In the genomic region with DNA sequence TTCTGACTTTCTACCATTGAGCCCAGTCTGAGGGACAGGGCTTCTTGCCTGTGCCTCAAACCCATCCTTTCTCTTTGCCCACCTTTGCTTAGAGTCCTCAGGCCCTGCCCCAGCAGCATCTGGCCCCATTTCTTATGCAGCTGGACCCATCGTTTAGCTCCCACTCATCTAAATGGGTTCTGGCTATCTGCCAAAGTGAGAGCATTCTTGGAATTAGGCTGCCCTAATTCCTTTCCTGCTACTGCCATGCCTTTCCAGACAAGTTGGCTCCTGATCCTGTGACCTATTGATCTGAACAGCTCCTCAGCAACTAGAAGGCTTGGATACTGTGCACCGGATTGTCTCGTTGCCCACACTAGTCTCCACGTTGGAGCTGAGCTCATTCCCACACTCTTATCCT, we compare ENCODE assay signal across 21 cellular contexts. TPM values are rescaled to one million over a fixed set of nuclear protein-coding genes. Genes with fewer than 3 reads are reported as not detected.
DNase-seq lines count a peak whose midpoint lies in the region; ATAC-seq, FAIRE-seq and TF ChIP-seq lines count a peak whose summit lies in the region.
"Had no signal": no experiment of that assay in that cellular context is flagged by ENCODE, and none has a peak within 500 bp of the region (broad histone marks: within the 10 kb centered on the region; RNA-seq: fewer than 3 reads in every experiment).

No MANE protein-coding gene starts in this region.

- H3K4me3 ChIP-seq in bronchial epithelial cell (ENCODE audit: low read depth, low read length), result no peak overlapping the region
- H3K4me3 ChIP-seq in CD8-positive, alpha-beta T cell (ENCODE audit: low read depth, low read length), result no peak overlapping the region
- H3K4me3 ChIP-seq: cardiac muscle cell, GM12878, hepatocyte, left lung had no signal

- no peaks in the 10 kb centered on the region for H3K27me3 Mint-ChIP-seq in type B pancreatic cell
- no peaks in the 10 kb centered on the region for H3K27me3 Mint-ChIP-seq in CD8-positive, alpha-beta T cell (ENCODE audit: low read depth)
- H3K27me3 Mint-ChIP-seq: activated CD8-positive, alpha-beta T cell treated with anti-CD3 and anti-CD28 coated beads for 36 hours; natural killer cell treated with Interleukin-12 subunit alpha and Interleukin-12 subunit beta and Interleukin-15 and Interleukin-18, amount 100 ng/mL, for 72 hours had no signal

- H3K36me3 Mint-ChIP-seq in type B pancreatic cell, result peaks cover 3% of the 10 kb centered on the region
- peaks cover 5% of the 10 kb centered on the region for H3K36me3 Mint-ChIP-seq in CD8-positive, alpha-beta T cell

- no peaks in the 10 kb centered on the region for H3K36me3 ChIP-seq in bronchial epithelial cell (ENCODE audit: control insufficient read depth, insufficient read depth, low read length)
- H3K36me3 ChIP-seq in CD8-positive, alpha-beta T cell (ENCODE audit: insufficient read depth, low read length), result no peaks in the 10 kb centered on the region
- H3K36me3 ChIP-seq: cardiac muscle cell, left lung had no signal

- FAIRE-seq in bronchial epithelial cell (lab: Jason Lieb, UNC), result no peak
- FAIRE-seq: endometrium, GM12878, TTC549 had no signal

- TF ChIP-seq CTCF in bronchial epithelial cell (IDR thresholded peaks at IDR 0.05; ENCODE audit: insufficient read depth, low read length, severe bottlenecking) (no peak), type B pancreatic cell (conservative IDR thresholded peaks at IDR 0.05) (no peak)
- no peak for TF ChIP-seq CTCF in CD8-positive, alpha-beta T cell (IDR thresholded peaks at IDR 0.05)

- no peak overlapping the region for H3K27ac ChIP-seq in CD8-positive, alpha-beta T cell (ENCODE audit: low read depth, low read length)
- H3K27ac ChIP-seq: cardiac muscle cell, hepatocyte, left lung had no signal

- no peak for ATAC-seq in CD8-positive, alpha-beta T cell
- ATAC-seq: activated CD8-positive, alpha-beta T cell treated with anti-CD3 and anti-CD28 coated beads for 36 hours; GM12878; left lung; natural killer cell treated with Interleukin-12 subunit alpha and Interleukin-12 subunit beta and Interleukin-15 and Interleukin-18, amount 100 ng/mL, for 72 hours had no signal

- POLR2A ChIA-PET in CD8-positive, alpha-beta T cell (lab: Charles Lee), result interaction anchor here (1.2 kb wide), 1 partner anchor 23 kb away, joined by 3 read pairs; the partner anchor contains the start of genes DZANK1 and POLR3F

- no peaks in the 10 kb centered on the region for H3K9me3 Mint-ChIP-seq in type B pancreatic cell
- H3K9me3 Mint-ChIP-seq in CD8-positive, alpha-beta T cell, result no peaks in the 10 kb centered on the region
- H3K9me3 Mint-ChIP-seq: activated CD8-positive, alpha-beta T cell treated with anti-CD3 and anti-CD28 coated beads for 36 hours; natural killer cell treated with Interleukin-12 subunit alpha and Interleukin-12 subunit beta and Interleukin-15 and Interleukin-18, amount 100 ng/mL, for 72 hours had no signal

- no peaks in the 10 kb centered on the region for H3K4me1 ChIP-seq in CD8-positive, alpha-beta T cell (ENCODE audit: insufficient read depth, low read length)
- H3K4me1 ChIP-seq: left lung had no signal

- DNase-seq in SHP77 (lab: John Stamatoyannopoulos, UW) (peak; percentile 7 to 9), SHP77 treated with DMSO at 0.1 percent for 48 hours (lab: John Stamatoyannopoulos, UW) (no peak), NCI-H2227 treated with DMSO at 0.1 percent for 48 hours (lab: John Stamatoyannopoulos, UW) (peak; percentile 87), bronchial epithelial cell (ENCODE audit: low read depth) (peak; percentile 13), type B pancreatic cell (ENCODE audit: extremely low spot score, unreplicated experiment) (no peak), NCI-H187 (lab: John Stamatoyannopoulos, UW) (no peak), DMS53 treated with DMSO at 0.1 percent for 48 hours (lab: John Stamatoyannopoulos, UW; ENCODE audit: unreplicated experiment) (no peak)
- no peak for DNase-seq in CD8-positive, alpha-beta T cell
- DNase-seq: activated CD8-positive, alpha-beta T cell treated with anti-CD3 and anti-CD28 coated beads for 36 hours; activated effector memory CD4-positive, alpha-beta T cell treated with anti-CD3 and anti-CD28 coated beads, Interleukin-2, amount 50 U/mL, for 16 hours; DMS53; Kasumi-1; left lung; SIG-M5; stimulated activated CD4-positive, alpha-beta T cell treated with anti-CD3 and anti-CD28 coated beads, Interleukin-2, amount 100 ng/mL, for 48 hours had no signal

- intact Hi-C loops in CD8-positive, alpha-beta T cell (cut with DNase I, micrococcal nuclease), result no loop called here

- peak overlapping the region; percentile 13 for H3K27ac Mint-ChIP-seq in type B pancreatic cell
- no peak overlapping the region for H3K27ac Mint-ChIP-seq in CD8-positive, alpha-beta T cell
- H3K27ac Mint-ChIP-seq: activated CD8-positive, alpha-beta T cell treated with anti-CD3 and anti-CD28 coated beads for 36 hours; natural killer cell treated with Interleukin-12 subunit alpha and Interleukin-12 subunit beta and Interleukin-15 and Interleukin-18, amount 100 ng/mL, for 72 hours had no signal

- H3K4me3 Mint-ChIP-seq in type B pancreatic cell, result no peak overlapping the region
- no peak overlapping the region for H3K4me3 Mint-ChIP-seq in CD8-positive, alpha-beta T cell
- H3K4me3 Mint-ChIP-seq: activated CD8-positive, alpha-beta T cell treated with anti-CD3 and anti-CD28 coated beads for 36 hours; natural killer cell treated with Interleukin-12 subunit alpha and Interleukin-12 subunit beta and Interleukin-15 and Interleukin-18, amount 100 ng/mL, for 72 hours had no signal

- CTCF ChIA-PET in CD8-positive, alpha-beta T cell (lab: Charles Lee), result no interaction called here

- H3K27me3 ChIP-seq in bronchial epithelial cell (ENCODE audit: control insufficient read depth, insufficient read depth, low read length), result no peaks in the 10 kb centered on the region
- H3K27me3 ChIP-seq in CD8-positive, alpha-beta T cell (ENCODE audit: insufficient read depth, low read length), result no peaks in the 10 kb centered on the region
- H3K27me3 ChIP-seq: cardiac muscle cell, hepatocyte, left lung had no signal

- H3K4me1 Mint-ChIP-seq in type B pancreatic cell (ENCODE audit: unreplicated experiment), result peaks cover 11% of the 10 kb centered on the region
- H3K4me1 Mint-ChIP-seq in CD8-positive, alpha-beta T cell (ENCODE audit: low read depth), result no peaks in the 10 kb centered on the region

- no peaks in the 10 kb centered on the region for H3K9me3 ChIP-seq in CD8-positive, alpha-beta T cell (ENCODE audit: low read length)
- H3K9me3 ChIP-seq: left lung had no signal

RNA-seq across cellular contexts. Expression of gene DZANK1, which starts 23.0 kb away (rescaled TPM):
- total RNA-seq in bronchial epithelial cell (0.26 and 0.64 TPM in 2 replicates), type B pancreatic cell (ENCODE audit: low replicate concordance) (3.3 and 6.5 TPM in 2 replicates)
- total RNA-seq in CD8-positive, alpha-beta T cell, result 1 to 10 TPM; 2.0 to 2.3 TPM

RNA-seq across cellular contexts. Expression of gene POLR3F, which starts 23.3 kb away (rescaled TPM):
- total RNA-seq in bronchial epithelial cell (6.3 and 9.1 TPM in 2 replicates), type B pancreatic cell (ENCODE audit: low replicate concordance) (8.5 and 10.7 TPM in 2 replicates)
- total RNA-seq in CD8-positive, alpha-beta T cell, result 10 to 100 TPM; 11.5 TPM

RNA-seq across cellular contexts. Expression of gene RBBP9, which starts 53.2 kb away (rescaled TPM):
- total RNA-seq in bronchial epithelial cell (12.0 and 18.2 TPM in 2 replicates), type B pancreatic cell (ENCODE audit: low replicate concordance) (14.0 and 20.7 TPM in 2 replicates)
- 1 to 10 TPM; 2.1 to 2.3 TPM for total RNA-seq in CD8-positive, alpha-beta T cell

Comparison
In these comparisons a context has a peak if more than half of its experiments do, and no peak if none do; other contexts are left out.
1. DNase-seq: peak in SHP77 (2 of 2), NCI-H2227 treated with DMSO at 0.1 percent for 48 hours (single experiment) and bronchial epithelial cell (single experiment); none in SHP77 treated with DMSO at 0.1 percent for 48 hours (single experiment), type B pancreatic cell (single experiment), NCI-H187 (0 of 2), CD8-positive, alpha-beta T cell (0 of 7) and DMS53 treated with DMSO at 0.1 percent for 48 hours (single experiment).